Comparison of ENCODE assay signal across 34 cellular contexts in genomic region chr6:110574817-110575216, GRCh38.
"Had no signal": no experiment of that assay in that cellular context is flagged by ENCODE, and none has a peak within 500 bp of the region (broad histone marks: within the 10 kb centered on the region; RNA-seq: fewer than 3 reads in every experiment).

No MANE protein-coding gene starts in this region.

- H3K9me3 ChIP-seq: MG63 had no signal

- H3K36me3 ChIP-seq: MG63 had no signal

- H3K4me3 ChIP-seq: MG63 had no signal

- H3K27me3 ChIP-seq: MG63 had no signal

- DNase-seq: Karpas-422, Kasumi-1, MG63, MM.1S, NCI-H1048, NCI-H1092, NCI-H1092 treated with DMSO at 0.1 percent for 48 hours, NCI-H1105, NCI-H1105 treated with DMSO at 0.1 percent for 48 hours, NCI-H1417, NCI-H1417 treated with DMSO at 0.1 percent for 48 hours, NCI-H1436, NCI-H1436 treated with DMSO at 0.1 percent for 48 hours, NCI-H146, NCI-H1694, NCI-H1694 treated with DMSO at 0.1 percent for 48 hours, NCI-H187, NCI-H187 treated with DMSO at 0.1 percent for 48 hours, NCI-H1930, NCI-H2029, NCI-H2029 treated with DMSO at 0.1 percent for 48 hours, NCI-H2081, NCI-H2081 treated with DMSO at 0.1 percent for 48 hours, NCI-H2107, NCI-H2171, NCI-H2171 treated with DMSO at 0.1 percent for 48 hours, NCI-H2227 treated with DMSO at 0.1 percent for 48 hours, NCI-H226, NCI-H345, NCI-H446, NCI-H446 treated with DMSO at 0.1 percent for 48 hours, NCI-H510A, NCI-H510A treated with DMSO at 0.1 percent for 48 hours, NCI-H524 had no signal
